8 cellular contexts compared by ENCODE assay signal in genomic region chr2:86249843-86250402, GRCh38. TPM values are rescaled to one million over a fixed set of nuclear protein-coding genes. Genes with fewer than 3 reads are reported as not detected.
DNase-seq lines count a peak whose midpoint lies in the region; ATAC-seq, FAIRE-seq and TF ChIP-seq lines count a peak whose summit lies in the region.

No MANE protein-coding gene starts in this region.

- H3K4me1 Mint-ChIP-seq in activated CD4-positive, alpha-beta memory T cell treated with anti-CD3 and anti-CD28 coated beads for 36 hours (ENCODE audit: low read depth) = no peaks in the 10 kb centered on the region
- no peaks in the 10 kb centered on the region for H3K4me1 Mint-ChIP-seq in activated CD4-positive, alpha-beta memory T cell treated with anti-CD3 and anti-CD28 coated beads, Interleukin-2, amount 10 ng/mL, durations not matched to agents 7 days and 5 days
- H3K4me1 Mint-ChIP-seq in stimulated activated naive B cell treated with anti-CD40 and anti-IgM and Interleukin-4, amounts not matched to agents 10 μg/mL and 1 μg/mL and 100 μg/mL, for 72 hours = peaks cover 2 to 6% of the 10 kb centered on the region in 2 donors

- H3K27ac ChIP-seq in GM12878 (ENCODE audit: control insufficient read depth, insufficient read depth) = peak overlapping the region; percentile 7; the same call in 1 of the 2 replicates

- no peak overlapping the region for H3K4me3 Mint-ChIP-seq in activated CD4-positive, alpha-beta memory T cell treated with anti-CD3 and anti-CD28 coated beads for 36 hours
- no peak overlapping the region for H3K4me3 Mint-ChIP-seq in activated CD4-positive, alpha-beta memory T cell treated with anti-CD3 and anti-CD28 coated beads, Interleukin-2, amount 10 ng/mL, durations not matched to agents 7 days and 5 days
- no peak overlapping the region for H3K4me3 Mint-ChIP-seq in stimulated activated naive B cell treated with anti-CD40 and anti-IgM and Interleukin-4, amounts not matched to agents 10 μg/mL and 1 μg/mL and 100 μg/mL, for 72 hours

- RAD21 ChIA-PET in GM12878 (lab: Charles Lee; ENCODE audit: unreplicated experiment) = interaction anchor here (0.6 to 3.0 kb wide), 11 partner anchors 12 to 226 kb away, joined by 3 to 17 read pairs (median 4); no protein-coding TSS in a partner anchor

- H2AFZ ChIP-seq in GM12878 (ENCODE audit: control insufficient read depth, low read depth, low read length) = peak overlapping the region; percentile 93

- H3K9me3 Mint-ChIP-seq in activated CD4-positive, alpha-beta memory T cell treated with anti-CD3 and anti-CD28 coated beads for 36 hours = no peaks in the 10 kb centered on the region
- H3K9me3 Mint-ChIP-seq in activated CD4-positive, alpha-beta memory T cell treated with anti-CD3 and anti-CD28 coated beads, Interleukin-2, amount 10 ng/mL, durations not matched to agents 7 days and 5 days = no peaks in the 10 kb centered on the region
- H3K9me3 Mint-ChIP-seq in stimulated activated naive B cell treated with anti-CD40 and anti-IgM and Interleukin-4, amounts not matched to agents 10 μg/mL and 1 μg/mL and 100 μg/mL, for 72 hours = no peaks in the 10 kb centered on the region

- H3K27ac Mint-ChIP-seq in activated CD4-positive, alpha-beta memory T cell treated with anti-CD3 and anti-CD28 coated beads for 36 hours = no peak overlapping the region
- no peak overlapping the region for H3K27ac Mint-ChIP-seq in activated CD4-positive, alpha-beta memory T cell treated with anti-CD3 and anti-CD28 coated beads, Interleukin-2, amount 10 ng/mL, durations not matched to agents 7 days and 5 days
- peak overlapping the region; percentile 52 for H3K27ac Mint-ChIP-seq in stimulated activated naive B cell treated with anti-CD40 and anti-IgM and Interleukin-4, amounts not matched to agents 10 μg/mL and 1 μg/mL and 100 μg/mL, for 72 hours

- intact Hi-C loops in activated CD4-positive, alpha-beta memory T cell treated with anti-CD3 and anti-CD28 coated beads for 36 hours (cut with micrococcal nuclease) = no loop called here
- intact Hi-C loops in GM12878 (cut with micrococcal nuclease; ENCODE audit: unreplicated experiment) = no loop called here

- BruUV-seq in GM12878 (replicated peaks; lab: Mats Ljungman, UMichigan) = no TSS peak

- H3K9me3 ChIP-seq in GM12878 (replicated peaks; ENCODE audit: control insufficient read depth, insufficient read depth, low read length) = no peaks in the 10 kb centered on the region

- in situ Hi-C loops in GM12878 (cut with MboI) = no loop called here

- peak; percentile 48 to 67 (median 53); a peak in 5 of 6 replicates for TF ChIP-seq CTCF in GM12878 (IDR thresholded peaks at IDR 0.05 in 2 of 3, conservative IDR thresholded peaks at IDR 0.05 in 1 of 3; ENCODE audit: control insufficient read depth in 2 of 3, extremely low read depth in 1 of 3, insufficient read depth in 1 of 3, low read depth in 3 of 3, low read length in 3 of 3)

- CTCF ChIA-PET in activated CD4-positive, alpha-beta memory T cell treated with anti-CD3 and anti-CD28 coated beads for 36 hours (lab: Charles Lee) = interaction anchor here (0.7 kb wide), 1 partner anchor 171 kb away, joined by 3 read pairs; no protein-coding TSS in a partner anchor
- CTCF ChIA-PET in activated CD4-positive, alpha-beta memory T cell treated with anti-CD3 and anti-CD28 coated beads, Interleukin-2, amount 10 ng/mL, durations not matched to agents 7 days and 5 days (lab: Charles Lee) = no interaction called here
- CTCF ChIA-PET in GM12878 (lab: Yijun Ruan, JAX) = interaction anchor here (0.9 to 4.1 kb wide), 15 partner anchors 9 to 122 kb away, joined by 3 to 41 read pairs (median 6); partner anchors contain the start of genes IMMT and MRPL35

- ATAC-seq in HG03280 (IDR thresholded peaks at IDR 0.05; ENCODE audit: unreplicated experiment) (peak; percentile 74), GM12878 (peak; percentile 93)
- peak; percentile 12 to 84 for ATAC-seq in stimulated activated naive B cell treated with anti-CD40 and anti-IgM and Interleukin-4, amounts not matched to agents 10 μg/mL and 1 μg/mL and 100 μg/mL, for 72 hours (replicated peaks)
- no peak for ATAC-seq in activated CD4-positive, CD25-positive, alpha-beta regulatory T cell treated with anti-CD3 and anti-CD28 coated beads, Interleukin-2, amount 50 U/mL, for 24 hours

- TF ChIP-seq RAD21 in GM12878 (IDR thresholded peaks at IDR 0.05; ENCODE audit: insufficient read depth, low read depth, low read length) = peak; percentile 64

- DNase-seq in activated CD4-positive, alpha-beta memory T cell treated with anti-CD3 and anti-CD28 coated beads for 36 hours = peak; percentile 20
- no peak for DNase-seq in activated CD4-positive, alpha-beta memory T cell treated with anti-CD3 and anti-CD28 coated beads, Interleukin-2, amount 10 ng/mL, durations not matched to agents 7 days and 5 days
- peak; percentile 52 for DNase-seq in GM12878 (ENCODE audit: low read depth, low spot score)
- no peak for DNase-seq in stimulated activated naive B cell treated with anti-CD40 and anti-IgM and Interleukin-4, amounts not matched to agents 10 μg/mL and 1 μg/mL and 100 μg/mL, for 72 hours
- no peak for DNase-seq in NCI-H774 (lab: John Stamatoyannopoulos, UW)
- DNase-seq in stimulated activated CD4-positive, alpha-beta T cell treated with anti-CD3 and anti-CD28 coated beads, Interleukin-15, amount 100 ng/mL, for 24 hours = no peak

- no peaks in the 10 kb centered on the region for H3K79me2 ChIP-seq in GM12878 (ENCODE audit: control insufficient read depth, insufficient read depth, low read length)

- H3K27me3 Mint-ChIP-seq in activated CD4-positive, alpha-beta memory T cell treated with anti-CD3 and anti-CD28 coated beads for 36 hours = peaks cover 3% of the 10 kb centered on the region
- peaks cover 28% of the 10 kb centered on the region for H3K27me3 Mint-ChIP-seq in activated CD4-positive, alpha-beta memory T cell treated with anti-CD3 and anti-CD28 coated beads, Interleukin-2, amount 10 ng/mL, durations not matched to agents 7 days and 5 days
- H3K27me3 Mint-ChIP-seq in stimulated activated naive B cell treated with anti-CD40 and anti-IgM and Interleukin-4, amounts not matched to agents 10 μg/mL and 1 μg/mL and 100 μg/mL, for 72 hours = peaks cover 0 to 11% of the 10 kb centered on the region in 2 donors

- POLR2A ChIA-PET in activated CD4-positive, alpha-beta memory T cell treated with anti-CD3 and anti-CD28 coated beads for 36 hours (lab: Charles Lee) = no interaction called here
- POLR2A ChIA-PET in activated CD4-positive, alpha-beta memory T cell treated with anti-CD3 and anti-CD28 coated beads, Interleukin-2, amount 10 ng/mL, durations not matched to agents 7 days and 5 days (lab: Charles Lee) = no interaction called here
- POLR2A ChIA-PET in GM12878 (lab: Charles Lee) = interaction anchor here (1.4 to 1.5 kb wide), 2 partner anchors 9 to 25 kb away, joined by 3 read pairs; no protein-coding TSS in a partner anchor

- H3K4me2 ChIP-seq in GM12878 (ENCODE audit: control insufficient read depth, insufficient read depth) = peak overlapping the region; percentile 76

- H3K36me3 ChIP-seq in GM12878 (ENCODE audit: control insufficient read depth in 2 of 2, insufficient read depth in 2 of 2, low read length in 1 of 2) = no peaks in the 10 kb centered on the region

- TF ChIP-seq POLR2A in GM12878 (IDR thresholded peaks at IDR 0.05; ENCODE audit: low read depth, low read length) = no peak

- H4K20me1 ChIP-seq in GM12878 (ENCODE audit: control insufficient read depth, insufficient read depth) = no peaks in the 10 kb centered on the region

- TF ChIP-seq EP300 in GM12878 (IDR thresholded peaks at IDR 0.05; ENCODE audit: borderline replicate concordance in 1 of 2, control insufficient read depth in 1 of 2, low read depth in 2 of 2, low read length in 2 of 2) = peak in 1 of 2 experiments; percentile 74; a peak in 2 of 4 replicates

- peak; percentile 89 for FAIRE-seq in GM12878 (lab: Jason Lieb, UNC)

- no peak overlapping the region for H3K9ac ChIP-seq in GM12878 (ENCODE audit: control insufficient read depth, insufficient read depth, low read length)

- peaks cover 15% of the 10 kb centered on the region for H3K4me1 ChIP-seq in GM12878 (ENCODE audit: control insufficient read depth, insufficient read depth, low read length)

- SMC1A ChIA-PET in GM12878 (lab: Charles Lee; ENCODE audit: uncharacterized antibody, unreplicated experiment) = interaction anchor here (0.8 to 3.7 kb wide), 15 partner anchors 12 to 193 kb away, joined by 3 to 28 read pairs (median 4); no protein-coding TSS in a partner anchor

- H3K27me3 ChIP-seq in GM12878 (replicated peaks in 1 of 2; ENCODE audit: control insufficient read depth in 2 of 2, insufficient read depth in 2 of 2, low read length in 1 of 2) = no peaks in the 10 kb centered on the region

- 0% methylated on average over 10 of the region's 10 CpGs for WGBS in GM12878 (ENCODE audit: insufficient coverage, insufficient replicate concordance, low lambda C conversion rate, missing lambda C conversion rate)

- no peaks in the 10 kb centered on the region for H3K36me3 Mint-ChIP-seq in activated CD4-positive, alpha-beta memory T cell treated with anti-CD3 and anti-CD28 coated beads for 36 hours
- H3K36me3 Mint-ChIP-seq in activated CD4-positive, alpha-beta memory T cell treated with anti-CD3 and anti-CD28 coated beads, Interleukin-2, amount 10 ng/mL, durations not matched to agents 7 days and 5 days (ENCODE audit: low read depth) = no peaks in the 10 kb centered on the region
- no peaks in the 10 kb centered on the region for H3K36me3 Mint-ChIP-seq in stimulated activated naive B cell treated with anti-CD40 and anti-IgM and Interleukin-4, amounts not matched to agents 10 μg/mL and 1 μg/mL and 100 μg/mL, for 72 hours

- H3K4me3 ChIP-seq in GM12878 = no peak overlapping the region

RNA-seq across cellular contexts. Expression of gene MRPL35, which starts 50.7 kb away (rescaled TPM):
- total RNA-seq in activated CD4-positive, alpha-beta memory T cell treated with anti-CD3 and anti-CD28 coated beads for 36 hours = 10 to 100 TPM; 68.6 to 72.4 TPM
- 10 to 100 TPM; 46.0 to 47.6 TPM for total RNA-seq in activated CD4-positive, alpha-beta memory T cell treated with anti-CD3 and anti-CD28 coated beads, Interleukin-2, amount 10 ng/mL, durations not matched to agents 7 days and 5 days
- total RNA-seq in GM12878 (2013; cell fraction: nucleolus; rRNA removed) = 20.4 and 20.5 TPM in 2 replicates
- total RNA-seq in GM12878 (2014; rRNA removed) (58.1 and 72.0 TPM in 2 replicates), GM12878 (2014; rRNA removed; fragmentation: Illumina TruSeq; extraction: Trizol) (109 and 115 TPM in 2 replicates), GM12878 (2021) (64.5 and 67.7 TPM in 2 replicates)
- 27.1 TPM for polyA plus RNA-seq in GM12878 (2011; ENCODE audit: low read depth)
- polyA plus RNA-seq in GM12878 (2011; rRNA removed) (135 and 153 TPM in 2 replicates), GM12878 (2014; fragmentation: Illumina TruSeq; extraction: Trizol) (156 and 189 TPM in 2 replicates), GM12878 (2014; fragmentation: Nextera tagmentation; extraction: Ambion mirVana) (100 to 1,000 TPM; 156 to 162 TPM), GM12878 (2014; rRNA removed) (82.6 and 109 TPM in 2 replicates), GM12878 (2016; fragmentation: Nextera tagmentation; extraction: Ambion mirVana) (100 to 1,000 TPM; 170 to 180 TPM)
- 96.7 and 182 TPM in 2 replicates for polyA plus RNA-seq in GM12878 (2011; cell fraction: cytosol; rRNA removed)
- polyA plus RNA-seq in GM12878 (2011; cell fraction: nucleus; rRNA removed) = 68.0 and 72.7 TPM in 2 replicates
- 36.4 and 44.6 TPM in 2 replicates for polyA plus RNA-seq in GM12878 (2012)
- polyA minus RNA-seq in GM12878 (2011; rRNA and poly(A)+ RNA removed) = 46.5 and 55.7 TPM in 2 replicates
- 17.9 and 20.1 TPM in 2 replicates for polyA minus RNA-seq in GM12878 (2011; cell fraction: cytosol; rRNA and poly(A)+ RNA removed)
- 15.4 and 16.3 TPM in 2 replicates for polyA minus RNA-seq in GM12878 (2011; cell fraction: nucleus; rRNA and poly(A)+ RNA removed)

RNA-seq across cellular contexts. Expression of gene IMMT, which starts 54.7 kb away (rescaled TPM):
- total RNA-seq in activated CD4-positive, alpha-beta memory T cell treated with anti-CD3 and anti-CD28 coated beads for 36 hours = 100 to 1,000 TPM; 170 to 172 TPM
- total RNA-seq in activated CD4-positive, alpha-beta memory T cell treated with anti-CD3 and anti-CD28 coated beads, Interleukin-2, amount 10 ng/mL, durations not matched to agents 7 days and 5 days = 100 to 1,000 TPM; 144 to 147 TPM
- 84.9 and 88.1 TPM in 2 replicates for total RNA-seq in GM12878 (2013; cell fraction: nucleolus; rRNA removed)
- total RNA-seq in GM12878 (2014; rRNA removed) (78.4 and 79.9 TPM in 2 replicates), GM12878 (2014; rRNA removed; fragmentation: Illumina TruSeq; extraction: Trizol) (81.4 and 88.8 TPM in 2 replicates), GM12878 (2021) (104 and 108 TPM in 2 replicates)
- polyA plus RNA-seq in GM12878 (2011; ENCODE audit: low read depth) = 51.0 TPM
- polyA plus RNA-seq in GM12878 (2011; rRNA removed) (89.6 and 105 TPM in 2 replicates), GM12878 (2014; fragmentation: Illumina TruSeq; extraction: Trizol) (120 and 136 TPM in 2 replicates), GM12878 (2014; fragmentation: Nextera tagmentation; extraction: Ambion mirVana) (100 to 1,000 TPM in 1 of 2 experiments, 10 to 100 TPM in 1; 88.9 to 115 TPM), GM12878 (2014; rRNA removed) (73.5 and 86.5 TPM in 2 replicates), GM12878 (2016; fragmentation: Nextera tagmentation; extraction: Ambion mirVana) (100 to 1,000 TPM; 137 to 149 TPM)
- 71.9 and 76.2 TPM in 2 replicates for polyA plus RNA-seq in GM12878 (2011; cell fraction: cytosol; rRNA removed)
- polyA plus RNA-seq in GM12878 (2011; cell fraction: nucleus; rRNA removed) = 40.1 and 59.2 TPM in 2 replicates
- 60.9 and 70.4 TPM in 2 replicates for polyA plus RNA-seq in GM12878 (2012)
- polyA minus RNA-seq in GM12878 (2011; rRNA and poly(A)+ RNA removed) = 67.1 and 77.4 TPM in 2 replicates
- 35.5 and 39.3 TPM in 2 replicates for polyA minus RNA-seq in GM12878 (2011; cell fraction: cytosol; rRNA and poly(A)+ RNA removed)
- 23.0 and 32.3 TPM in 2 replicates for polyA minus RNA-seq in GM12878 (2011; cell fraction: nucleus; rRNA and poly(A)+ RNA removed)

Comparison
In these comparisons a context has a peak if more than half of its experiments do, and no peak if none do; other contexts are left out.
1. DNase-seq: peak in activated CD4-positive, alpha-beta memory T cell treated with anti-CD3 and anti-CD28 coated beads for 36 hours (single experiment) and GM12878 (single experiment); none in activated CD4-positive, alpha-beta memory T cell treated with anti-CD3 and anti-CD28 coated beads, Interleukin-2, amount 10 ng/mL, durations not matched to agents 7 days and 5 days (single experiment), stimulated activated naive B cell treated with anti-CD40 and anti-IgM and Interleukin-4, amounts not matched to agents 10 μg/mL and 1 μg/mL and 100 μg/mL, for 72 hours (single experiment), NCI-H774 (single experiment) and stimulated activated CD4-positive, alpha-beta T cell treated with anti-CD3 and anti-CD28 coated beads, Interleukin-15, amount 100 ng/mL, for 24 hours (single experiment).
2. ATAC-seq: peak in HG03280 (single experiment), GM12878 (single experiment) and stimulated activated naive B cell treated with anti-CD40 and anti-IgM and Interleukin-4, amounts not matched to agents 10 μg/mL and 1 μg/mL and 100 μg/mL, for 72 hours (2 of 2); none in activated CD4-positive, CD25-positive, alpha-beta regulatory T cell treated with anti-CD3 and anti-CD28 coated beads, Interleukin-2, amount 50 U/mL, for 24 hours (0 of 2).